ENCODE assay signal across 26 cellular contexts in genomic region chr4:87433342-87433741, GRCh38.
"Had no signal": no experiment of that assay in that cellular context is flagged by ENCODE, and none has a peak within 500 bp of the region (broad histone marks: within the 10 kb centered on the region; RNA-seq: fewer than 3 reads in every experiment).

No MANE protein-coding gene starts in this region.

- H3K36me3 ChIP-seq: brain microvascular endothelial cell had no signal

- H3K27me3 ChIP-seq: brain microvascular endothelial cell had no signal

- DNase-seq: activated CD4-positive, alpha-beta T cell treated with anti-CD3 and anti-CD28 coated beads for 1 hour; activated CD4-positive, alpha-beta T cell treated with anti-CD3 and anti-CD28 coated beads for 4 hours; activated CD4-positive, alpha-beta T cell treated with anti-CD3 and anti-CD28 coated beads, Interleukin-2, amount 50 U/mL, for 1 hour; activated CD4-positive, alpha-beta T cell treated with anti-CD3 and anti-CD28 coated beads, Interleukin-2, amount 50 U/mL, for 48 hours; activated CD8-positive, alpha-beta memory T cell treated with anti-CD3 and anti-CD28 coated beads for 24 hours; activated CD8-positive, alpha-beta T cell treated with anti-CD3 and anti-CD28 coated beads for 36 hours; activated effector memory CD4-positive, alpha-beta T cell treated with Interleukin-2 at 50 U/mL for 16 hours; activated gamma-delta T cell treated with Interleukin-2 at 50 U/mL for 16 hours; activated naive CD4-positive, alpha-beta T cell treated with anti-CD3 and anti-CD28 coated beads, Interleukin-2, amount 50 U/mL, for 16 hours; activated naive CD4-positive, alpha-beta T cell treated with Interleukin-2 at 50 U/mL for 16 hours; activated T-cell treated with anti-CD3 and anti-CD28 coated beads, Interleukin-2, amount 50 U/mL, for 4 hours; amniotic stem cell; anterior cingulate cortex; brain microvascular endothelial cell; cortex of kidney; effector CD8-positive, alpha-beta T cell; foreskin fibroblast; head of caudate nucleus; T-helper 2 cell had no signal

- FAIRE-seq: astrocyte, bronchial epithelial cell, frontal cortex had no signal

- H3K27me3 Mint-ChIP-seq: activated CD8-positive, alpha-beta T cell treated with anti-CD3 and anti-CD28 coated beads for 36 hours; activated naive CD8-positive, alpha-beta T cell; activated T-helper 17 cell treated with anti-CD3 and anti-CD28 coated beads, Interleukin-2, amount 50 U/mL, for 72 hours; central memory CD8-positive, alpha-beta T cell had no signal

- H3K27ac Mint-ChIP-seq: activated CD8-positive, alpha-beta T cell treated with anti-CD3 and anti-CD28 coated beads for 36 hours; activated naive CD8-positive, alpha-beta T cell; activated T-helper 17 cell treated with anti-CD3 and anti-CD28 coated beads, Interleukin-2, amount 50 U/mL, for 72 hours had no signal

- H3K4me3 Mint-ChIP-seq: activated CD8-positive, alpha-beta T cell treated with anti-CD3 and anti-CD28 coated beads for 36 hours; activated naive CD8-positive, alpha-beta T cell; activated T-cell treated with anti-CD3 and anti-CD28 coated beads, Interleukin-2, amount 50 U/mL, for 4 hours; activated T-helper 17 cell treated with anti-CD3 and anti-CD28 coated beads, Interleukin-2, amount 50 U/mL, for 72 hours; central memory CD8-positive, alpha-beta T cell had no signal

- H3K9me3 Mint-ChIP-seq: activated CD8-positive, alpha-beta T cell treated with anti-CD3 and anti-CD28 coated beads for 36 hours; activated T-cell treated with anti-CD3 and anti-CD28 coated beads, Interleukin-2, amount 50 U/mL, for 4 hours; activated T-helper 17 cell treated with anti-CD3 and anti-CD28 coated beads, Interleukin-2, amount 50 U/mL, for 72 hours; central memory CD8-positive, alpha-beta T cell had no signal

- ATAC-seq: activated CD8-positive, alpha-beta T cell treated with anti-CD3 and anti-CD28 coated beads for 36 hours; activated T-cell treated with anti-CD3 and anti-CD28 coated beads, Interleukin-2, amount 50 U/mL, for 4 hours; activated T-helper 17 cell treated with anti-CD3 and anti-CD28 coated beads, Interleukin-2, amount 50 U/mL, for 72 hours; esophagus mucosa had no signal

- H3K27ac ChIP-seq: brain microvascular endothelial cell had no signal
